In genomic region chr12:21501258-21502163, GRCh38 we compare ENCODE assay signal across 9 cellular contexts. TPM values are rescaled to one million over a fixed set of nuclear protein-coding genes. Genes with fewer than 3 reads are reported as not detected.
A peak's percentile ranks its signal among the peaks of the same experiment; 100 is the strongest.
DNase-seq lines count a peak whose midpoint lies in the region; ATAC-seq and TF ChIP-seq lines count a peak whose summit lies in the region.
"Had no signal": no experiment of that assay in that cellular context is flagged by ENCODE, and none has a peak within 500 bp of the region (broad histone marks: within the 10 kb centered on the region; RNA-seq: fewer than 3 reads in every experiment).

GOLT1B (plus strand) TSS chr12:21501789; CDS start chr12:21501924, 135 bp downstream.
RECQL (minus strand) TSS chr12:21501635; CDS start chr12:21499570, 2,065 bp downstream.

- H3K27ac Mint-ChIP-seq in WTC11, result no peak within 1 kb of the TSS
- H3K27ac Mint-ChIP-seq in immature natural killer cell, result no peak within 1 kb of the TSS
- H3K27ac Mint-ChIP-seq: T-helper 1 cell treated with Interleukin-12 subunit alpha and Interleukin-12 subunit beta and Interleukin-4 antibody, amounts not matched to agents 30 μg/mL and 1 μg/mL, for 36 hours had no signal

- CTCF ChIA-PET in WTC11 (lab: Charles Lee), result interaction anchor here (0.7 to 1.4 kb wide), 3 partner anchors 15 to 151 kb away, joined by 3 to 4 read pairs (median 3); no protein-coding TSS in a partner anchor

- peak within 1 kb of the TSS; percentile 97 for H3K4me3 ChIP-seq in AG09309 (ENCODE audit: control insufficient read depth, low read depth, low read length)

- H3K27me3 Mint-ChIP-seq in WTC11 (ENCODE audit: low read depth) (no peaks in the 10 kb centered on the region), immature natural killer cell (ENCODE audit: low read depth in 3 of 3) (peaks cover 0 to 1% (median 0%) of the 10 kb centered on the region in 3 donors)

- DNase-seq in AG09309 (ENCODE audit: low read depth) (peak; percentile 96), NCI-H226 (peak; percentile 96), WTC11 (ENCODE audit: low spot score) (peak; percentile 88), immature natural killer cell (peak; percentile 93 to 95 (median 95)), smooth muscle cell of the brain vasculature (ENCODE audit: low read depth, low spot score) (peak; percentile 96)
- DNase-seq in central memory CD4-positive, alpha-beta T cell, result peak; percentile 94

- TF ChIP-seq CTCF in AG09309 (IDR thresholded peaks at IDR 0.05; ENCODE audit: control insufficient read depth, insufficient read depth, low read depth, low read length, missing control alignments), result no peak
- no peak for TF ChIP-seq CTCF in WTC11 (IDR thresholded peaks at IDR 0.05)

- POLR2A ChIA-PET in WTC11 (lab: Charles Lee), result interaction anchor here (0.6 to 1.4 kb wide), 6 partner anchors 10 to 179 kb away, joined by 3 to 11 read pairs (median 6); partner anchors contain the start of genes LDHB and PYROXD1

- H3K4me1 Mint-ChIP-seq in WTC11, result peaks cover 14% of the 10 kb centered on the region
- peaks cover 30 to 44% of the 10 kb centered on the region in 2 donors for H3K4me1 Mint-ChIP-seq in immature natural killer cell

- H3K4me3 Mint-ChIP-seq in WTC11 (no peak within 1 kb of the TSS), immature natural killer cell (no peak within 1 kb of the TSS)
- H3K4me3 Mint-ChIP-seq: T-helper 1 cell treated with Interleukin-12 subunit alpha and Interleukin-12 subunit beta and Interleukin-4 antibody, amounts not matched to agents 30 μg/mL and 1 μg/mL, for 36 hours had no signal

- no peaks in the 10 kb centered on the region for H3K9me3 Mint-ChIP-seq in WTC11
- H3K9me3 Mint-ChIP-seq in immature natural killer cell, result no peaks in the 10 kb centered on the region
- H3K9me3 Mint-ChIP-seq: T-helper 1 cell treated with Interleukin-12 subunit alpha and Interleukin-12 subunit beta and Interleukin-4 antibody, amounts not matched to agents 30 μg/mL and 1 μg/mL, for 36 hours had no signal

- H3K36me3 Mint-ChIP-seq in WTC11, result peaks cover 12% of the 10 kb centered on the region; the same call in 1 of the 2 replicates
- peaks cover 0 to 13% (median 8%) of the 10 kb centered on the region in 3 donors for H3K36me3 Mint-ChIP-seq in immature natural killer cell

- ATAC-seq in GM19023 (IDR thresholded peaks at IDR 0.05; ENCODE audit: unreplicated experiment) (peak; percentile 99), HG03196 (IDR thresholded peaks at IDR 0.05; ENCODE audit: unreplicated experiment) (peak; percentile 99), WTC11 (peak; percentile 92)

TF ChIP-seq in WTC11, 78 proteins besides CTCF, POLR2A, EP300 and RAD21 (continues in another document):
- TF ChIP-seq ZNF512 (CRISPR knock-in tag; IDR thresholded peaks at IDR 0.05; ENCODE audit: borderline replicate concordance) (no peak), ZNF232 (CRISPR knock-in tag; IDR thresholded peaks at IDR 0.05) (0 out of 2 replicates have a peak, but pooled peaks have one; percentile 41), ELF4 (CRISPR knock-in tag; IDR thresholded peaks at IDR 0.05; ENCODE audit: low read depth) (no peak), CBFB (CRISPR knock-in tag; IDR thresholded peaks at IDR 0.05; ENCODE audit: low read depth) (no peak), TEAD1 (CRISPR knock-in tag; IDR thresholded peaks at IDR 0.05) (peak; percentile 45; the same call in 1 of the 2 replicates), FOXP4 (CRISPR knock-in tag; IDR thresholded peaks at IDR 0.05) (no peak), ARID4B (CRISPR knock-in tag; IDR thresholded peaks at IDR 0.05; ENCODE audit: borderline replicate concordance) (peak; percentile 83; the same call in 1 of the 2 replicates), CREM (CRISPR knock-in tag; IDR thresholded peaks at IDR 0.05) (peak; percentile 76; the same call in 1 of the 2 replicates), NFYB (CRISPR knock-in tag; conservative IDR thresholded peaks at IDR 0.05; ENCODE audit: low read depth) (peak; percentile 96), MYBL2 (CRISPR knock-in tag; IDR thresholded peaks at IDR 0.05) (no peak; the same call in 1 of the 2 replicates), FOXK1 (CRISPR knock-in tag; IDR thresholded peaks at IDR 0.05) (peak; percentile 99), NR2C2 (CRISPR knock-in tag; IDR thresholded peaks at IDR 0.05) (no peak), MAX (CRISPR knock-in tag; IDR thresholded peaks at IDR 0.05) (peak; percentile 92), CDX4 (CRISPR knock-in tag; IDR thresholded peaks at IDR 0.05; ENCODE audit: borderline replicate concordance) (no peak), FOXP1 (CRISPR knock-in tag; IDR thresholded peaks at IDR 0.05; ENCODE audit: borderline replicate concordance) (peak; percentile 62; the same call in 1 of the 2 replicates)

RNA-seq across cellular contexts. Expression of gene GOLT1B, which starts in this region (rescaled TPM):
- 36.1 to 39.7 TPM (median 37.1 TPM) in 3 replicates for total RNA-seq in WTC11 (2021)
- polyA plus RNA-seq in immature natural killer cell, result 10 to 100 TPM; 15.9 to 37.7 (median 28.9) TPM

RNA-seq across cellular contexts. Expression of gene RECQL, which starts in this region (rescaled TPM):
- total RNA-seq in WTC11 (2021), result 34.1 to 40.3 TPM (median 35.3 TPM) in 3 replicates
- 100 to 1,000 TPM in 1 of 3 donors, 10 to 100 TPM in 2; 73.7 to 101 (median 82.3) TPM for polyA plus RNA-seq in immature natural killer cell

Comparison
In these comparisons a context has a peak if more than half of its experiments do, and no peak if none do; other contexts are left out.
1. Peak in every context shown above with its lines: DNase-seq, ATAC-seq and H3K4me3 ChIP-seq.